Comparison of ENCODE assay signal across 1 cellular context in the genomic region with DNA sequence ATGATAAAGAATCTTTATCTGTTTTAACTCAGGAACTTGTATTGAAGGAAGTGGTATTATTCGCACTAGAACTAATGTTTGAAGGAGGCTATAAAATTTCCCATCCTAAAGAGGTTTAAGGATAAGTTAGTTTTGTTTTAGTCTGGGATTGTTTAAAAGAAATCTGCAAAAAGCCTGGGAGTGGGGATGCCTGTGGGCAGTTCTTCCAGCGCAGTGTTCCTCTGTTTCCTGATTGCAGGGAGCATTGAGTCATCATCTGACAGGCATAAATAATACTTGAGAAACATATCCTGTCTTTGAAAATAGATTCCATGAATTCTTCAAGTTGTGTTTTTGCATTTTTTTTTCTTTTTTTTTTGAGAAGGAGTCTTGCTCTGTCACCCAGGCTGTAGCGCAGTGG.
A peak's percentile ranks its signal among the peaks of the same experiment; 100 is the strongest.
TF ChIP-seq lines count a peak whose summit lies in the region.

No MANE protein-coding gene starts in this region.

TF ChIP-seq in SK-N-SH, 30 proteins besides CTCF, POLR2A, EP300 and RAD21 (continued from another document):
- 0 out of 2 replicates have a peak, but pooled peaks have one; percentile 20 for TF ChIP-seq USF1 (IDR thresholded peaks at IDR 0.05; ENCODE audit: borderline replicate concordance, low read depth)
- TF ChIP-seq SIN3A (IDR thresholded peaks at IDR 0.05; ENCODE audit: borderline replicate concordance, low read depth, low read length), result no peak
- no peak for TF ChIP-seq IRF3 (IDR thresholded peaks at IDR 0.05; ENCODE audit: low read depth, low read length)
- TF ChIP-seq YY1 (IDR thresholded peaks at IDR 0.05; ENCODE audit: low read depth), result no peak
- TF ChIP-seq EZH2phosphoT487 (IDR thresholded peaks at IDR 0.05; ENCODE audit: borderline replicate concordance, low read depth), result no peak
- peak; percentile 49; the same call in 1 of the 2 replicates for TF ChIP-seq RXRA (IDR thresholded peaks at IDR 0.05; ENCODE audit: borderline replicate concordance, low read depth)
- 0 out of 2 replicates have a peak, but pooled peaks have one; percentile 15 for TF ChIP-seq REST (IDR thresholded peaks at IDR 0.05; ENCODE audit: low read depth, low read length)
- TF ChIP-seq CHD2 (IDR thresholded peaks at IDR 0.05; ENCODE audit: low read length, partially characterized antibody), result no peak
- no peak for TF ChIP-seq RFX5 (IDR thresholded peaks at IDR 0.05; ENCODE audit: low read length)
